In the genomic region with DNA sequence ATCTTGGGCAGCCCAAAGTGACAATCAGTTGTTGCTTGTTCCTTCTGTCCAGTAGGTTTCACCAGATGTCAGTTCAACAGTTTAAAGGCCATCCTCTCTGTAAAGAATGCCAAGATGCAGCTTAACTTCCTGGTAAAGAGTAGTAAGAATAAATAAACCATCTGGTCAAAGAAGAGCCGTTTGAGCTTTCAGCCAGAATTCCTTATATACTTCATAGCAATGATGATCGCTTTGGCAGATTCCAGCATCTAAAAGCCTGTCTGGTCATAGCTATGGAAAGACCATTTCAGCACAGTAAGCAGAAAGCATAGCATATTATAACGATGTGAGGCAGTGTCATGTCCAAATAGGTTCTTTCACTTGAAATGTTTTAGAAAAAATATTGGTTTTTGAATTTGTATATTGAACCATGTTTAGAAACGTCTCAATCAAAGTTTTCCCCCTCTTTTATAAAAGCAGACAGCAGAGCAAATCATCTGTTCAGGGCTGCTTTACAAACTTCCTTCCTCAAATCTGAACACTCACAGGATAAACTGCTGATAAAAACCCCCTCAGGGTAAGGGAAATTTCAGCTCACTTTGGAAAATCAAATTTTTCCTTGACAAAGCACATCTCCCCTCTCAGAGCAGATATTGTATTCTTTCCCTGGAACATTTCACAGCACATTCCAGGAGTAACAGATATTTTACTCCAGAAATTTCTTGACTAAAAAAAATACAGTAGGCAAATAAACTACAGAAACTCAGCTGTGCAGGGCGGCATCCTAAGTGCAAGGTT, we compare ENCODE assay signal across 21 cellular contexts.
"Had no signal": no experiment of that assay in that cellular context is flagged by ENCODE, and none has a peak within 500 bp of the region (broad histone marks: within the 10 kb centered on the region; RNA-seq: fewer than 3 reads in every experiment).

No MANE protein-coding gene starts in this region.

- H3K27me3 ChIP-seq: adrenal gland, breast epithelium, heart left ventricle, pancreas, right lobe of liver, stomach, suprapubic skin, tibial nerve had no signal

- H3K36me3 ChIP-seq: adrenal gland, breast epithelium, pancreas, right lobe of liver, stomach, suprapubic skin had no signal

- H3K4me3 ChIP-seq: adrenal gland, breast epithelium, heart left ventricle, pancreas, right lobe of liver, skin epidermis, stomach, suprapubic skin, tibial nerve had no signal

- H3K4me1 ChIP-seq: breast epithelium, pancreas, right lobe of liver, suprapubic skin had no signal

- DNase-seq: activated CD4-positive, alpha-beta T cell treated with anti-CD3 and anti-CD28 coated beads for 1 hour; activated CD4-positive, alpha-beta T cell treated with anti-CD3 and anti-CD28 coated beads, Interleukin-2, amount 50 U/mL, for 1 hour; activated CD8-positive, alpha-beta T cell treated with anti-CD3 and anti-CD28 coated beads, Interleukin-2, amount 10 ng/mL, durations not matched to agents 7 days and 5 days; activated T-cell treated with anti-CD3 and anti-CD28 coated beads, Interleukin-2, amount 50 U/mL, for 1 hour; adrenal gland; cortex of kidney; heart left ventricle; kidney; naive thymus-derived CD8-positive, alpha-beta T cell; pancreas; right lobe of liver; stimulated activated CD4-positive, alpha-beta T cell treated with anti-CD3 and anti-CD28 coated beads, Interleukin-2, amount 100 ng/mL, for 24 hours; stomach; T-helper 9 cell had no signal

- H3K9me3 ChIP-seq: adrenal gland, breast epithelium, heart left ventricle, pancreas, right lobe of liver, stomach, suprapubic skin, tibial nerve had no signal

- H3K27ac ChIP-seq: adrenal gland, breast epithelium, pancreas, right lobe of liver, skin epidermis, stomach, suprapubic skin had no signal

- ATAC-seq: activated CD8-positive, alpha-beta T cell treated with anti-CD3 and anti-CD28 coated beads, Interleukin-2, amount 10 ng/mL, durations not matched to agents 7 days and 5 days; activated naive CD4-positive, alpha-beta T cell treated with anti-CD3 and anti-CD28 coated beads, Interleukin-2, amount 50 U/mL, for 72 hours; left lobe of liver; naive thymus-derived CD8-positive, alpha-beta T cell; pancreas; right lobe of liver; stimulated activated effector memory CD8-positive, alpha-beta T cell treated with anti-CD3 and anti-CD28 coated beads, Interleukin-12 subunit alpha, Interleukin-12 subunit beta, amount 100 ng/mL, for 72 hours had no signal
